8 cellular contexts compared by ENCODE assay signal in genomic region chr14:70887207-70888150, GRCh38. TPM values are rescaled to one million over a fixed set of nuclear protein-coding genes. Genes with fewer than 3 reads are reported as not detected.
A peak's percentile ranks its signal among the peaks of the same experiment; 100 is the strongest.
DNase-seq lines count a peak whose midpoint lies in the region; ATAC-seq, FAIRE-seq and TF ChIP-seq lines count a peak whose summit lies in the region.

No MANE protein-coding gene starts in this region.

- H3K36me3 ChIP-seq in A673 (ENCODE audit: insufficient read depth, low read length, poor library complexity, severe bottlenecking) (no peaks in the 10 kb centered on the region), thyroid gland (no peaks in the 10 kb centered on the region)
- no peaks in the 10 kb centered on the region for H3K36me3 ChIP-seq in effector memory CD4-positive, alpha-beta T cell (ENCODE audit: control insufficient read depth, insufficient read depth, low read length)

- CTCF ChIA-PET in A673 (lab: Charles Lee) = interaction anchor here (1.1 kb wide), 1 partner anchor 20 kb away, joined by 6 read pairs; the partner anchor contains the start of gene PCNX1

- H3K27ac ChIP-seq in A673 (ENCODE audit: low read depth, low read length, poor library complexity, severe bottlenecking) (peak overlapping the region; percentile 69), thyroid gland (peak overlapping the region; percentile 6 to 39 (median 13))
- peak overlapping the region; percentile 61 for H3K27ac ChIP-seq in effector memory CD4-positive, alpha-beta T cell (ENCODE audit: insufficient read depth, low read length, poor library complexity, severe bottlenecking)

- TF ChIP-seq CTCF in A673 (conservative IDR thresholded peaks at IDR 0.05; ENCODE audit: low read depth, low read length) = no peak
- peak in 1 of 6 experiments; percentile 1 for TF ChIP-seq CTCF in thyroid gland (IDR thresholded peaks at IDR 0.05)

- ATAC-seq in GM19324 (IDR thresholded peaks at IDR 0.05; ENCODE audit: low FRiP score, unreplicated experiment) = peak; percentile 31
- ATAC-seq in HG03469 (IDR thresholded peaks at IDR 0.05; ENCODE audit: unreplicated experiment) = no peak

- H3K9me3 ChIP-seq in A673 (ENCODE audit: low read depth, low read length, poor library complexity, severe bottlenecking) (no peaks in the 10 kb centered on the region), thyroid gland (no peaks in the 10 kb centered on the region)
- H3K9me3 ChIP-seq in effector memory CD4-positive, alpha-beta T cell (ENCODE audit: control insufficient read depth, low read length) = no peaks in the 10 kb centered on the region

- H3K27me3 ChIP-seq in A673 (replicated peaks; ENCODE audit: insufficient read depth, low read depth, low read length, poor library complexity) (no peaks in the 10 kb centered on the region), thyroid gland (no peaks in the 10 kb centered on the region)
- no peaks in the 10 kb centered on the region for H3K27me3 ChIP-seq in effector memory CD4-positive, alpha-beta T cell (replicated peaks; ENCODE audit: control insufficient read depth, insufficient read depth, low read length, poor library complexity, severe bottlenecking)

- WGBS in thyroid gland, 2 donors = 9% methylated on average over 3 of the region's 3 CpGs

- H3K4me3 ChIP-seq in A673 (ENCODE audit: low read depth, low read length, poor library complexity, severe bottlenecking) (no peak overlapping the region), thyroid gland (replicated peaks in 1 of 3) (no peak overlapping the region)
- peak overlapping the region; percentile 2 for H3K4me3 ChIP-seq in effector memory CD4-positive, alpha-beta T cell (ENCODE audit: insufficient read depth, low read depth, low read length, poor library complexity, severe bottlenecking)

- POLR2A ChIA-PET in A673 (lab: Charles Lee; ENCODE audit: low non-redundant PET) = no interaction called here

- peak; percentile 89 for FAIRE-seq in HTR-8/SVneo (lab: Jason Lieb, UNC)

- DNase-seq in A673 (ENCODE audit: low spot score) = peak; percentile 45
- no peak for DNase-seq in HTR-8/SVneo (ENCODE audit: insufficient read length, low spot score)
- no peak for DNase-seq in effector memory CD4-positive, alpha-beta T cell
- peak; percentile 24 to 26 for DNase-seq in thyroid gland
- DNase-seq in NCI-H748 (lab: John Stamatoyannopoulos, UW; ENCODE audit: unreplicated experiment) = no peak
- DNase-seq in stimulated activated naive CD4-positive, alpha-beta T cell treated with Interleukin-2 at 50 U/mL for 16 hours (lab: John Stamatoyannopoulos, UW) = no peak

- TF ChIP-seq POLR2A in thyroid gland (IDR thresholded peaks at IDR 0.05) = peak in 1 of 2 donors; percentile 3

- BruUV-seq in A673 (replicated peaks; lab: Mats Ljungman, UMichigan) = no TSS peak

- H3K4me1 ChIP-seq in A673 (ENCODE audit: insufficient read depth, low read length, poor library complexity, severe bottlenecking) = peaks cover 79% of the 10 kb centered on the region
- peaks cover 80% of the 10 kb centered on the region for H3K4me1 ChIP-seq in effector memory CD4-positive, alpha-beta T cell (ENCODE audit: control insufficient read depth, insufficient read depth, low read length, poor library complexity, severe bottlenecking)
- peaks cover 0 to 29% of the 10 kb centered on the region in 2 donors for H3K4me1 ChIP-seq in thyroid gland

- intact Hi-C loops in A673 (cut with micrococcal nuclease; ENCODE audit: unreplicated experiment) (no loop called here), thyroid gland (cut with DNase I) (no loop called here)

RNA-seq across cellular contexts. Expression of gene PCNX1, which starts 19.8 kb away (rescaled TPM):
- total RNA-seq in A673 (2021) (46.8 and 60.7 TPM in 2 replicates), thyroid gland (10 to 100 TPM; 43.8 to 78.5 (median 69.7) TPM)

Comparison
In these comparisons a context has a peak if more than half of its experiments do, and no peak if none do; other contexts are left out.
1. DNase-seq: peak in A673 (single experiment) and thyroid gland (2 of 2); none in HTR-8/SVneo (single experiment), effector memory CD4-positive, alpha-beta T cell (0 of 3), NCI-H748 (single experiment) and stimulated activated naive CD4-positive, alpha-beta T cell treated with Interleukin-2 at 50 U/mL for 16 hours (single experiment).
2. H3K27ac ChIP-seq: peak in every context shown above with its lines; median percentile 69 in A673; 61 in effector memory CD4-positive, alpha-beta T cell; 13 in thyroid gland.